9 cellular contexts compared by ENCODE assay signal in genomic region chr19:58304255-58304654, GRCh38. TPM values are rescaled to one million over a fixed set of nuclear protein-coding genes. Genes with fewer than 3 reads are reported as not detected.
DNase-seq lines count a peak whose midpoint lies in the region; ATAC-seq and TF ChIP-seq lines count a peak whose summit lies in the region.
"Had no signal": no experiment of that assay in that cellular context is flagged by ENCODE, and none has a peak within 500 bp of the region (broad histone marks: within the 10 kb centered on the region; RNA-seq: fewer than 3 reads in every experiment).

No MANE protein-coding gene starts in this region.

- TF ChIP-seq POLR2A in IMR-90 (IDR thresholded peaks at IDR 0.05; ENCODE audit: low read depth, low read length) = no peak

- H3K9me3 ChIP-seq in BLaER1 (no peaks in the 10 kb centered on the region; the same call in 1 of the 2 replicates), IMR-90 (ENCODE audit: control insufficient read depth, insufficient read depth, low read length) (no peaks in the 10 kb centered on the region; the same call in 1 of the 2 replicates), mammary epithelial cell (replicated peaks; ENCODE audit: insufficient read depth, low read length) (no peaks in the 10 kb centered on the region)

- peaks cover 0 to 18% (median 0%) of the 10 kb centered on the region in 9 donors for H3K9me3 Mint-ChIP-seq in naive thymus-derived CD8-positive, alpha-beta T cell

- no peak for ATAC-seq in IMR-90 (ENCODE audit: low read depth)
- no peak for ATAC-seq in naive thymus-derived CD8-positive, alpha-beta T cell
- ATAC-seq in HG03045 (IDR thresholded peaks at IDR 0.05; ENCODE audit: unreplicated experiment) = no peak

- H2BK15ac ChIP-seq in IMR-90 (ENCODE audit: low read depth, low read length) = no peak overlapping the region

- BruUV-seq in IMR-90 (replicated peaks; lab: Mats Ljungman, UMichigan) (no TSS peak), mammary epithelial cell (replicated peaks; lab: Mats Ljungman, UMichigan) (no TSS peak)

- H3K4me3 Mint-ChIP-seq in naive thymus-derived CD8-positive, alpha-beta T cell = peak overlapping the region; percentile 95 to 100 (median 100)

- H2AK5ac ChIP-seq in IMR-90 (ENCODE audit: low read depth, low read length) = peak overlapping the region; percentile 51; the same call in 1 of the 2 replicates

- H3K36me3 ChIP-seq in BLaER1 (peaks cover 71% of the 10 kb centered on the region), IMR-90 (ENCODE audit: control insufficient read depth, insufficient read depth, low read length) (peaks cover 28% of the 10 kb centered on the region), mammary epithelial cell (ENCODE audit: insufficient read depth, low read length) (peaks cover 16% of the 10 kb centered on the region)

- POLR2A ChIA-PET in IMR-90 (lab: Charles Lee; ENCODE audit: unreplicated experiment) = no interaction called here
- POLR2A ChIA-PET in naive thymus-derived CD8-positive, alpha-beta T cell (lab: Charles Lee) = interaction anchor here (0.6 to 3.2 kb wide), 8 partner anchors 21 to 215 kb away, joined by 4 to 16 read pairs (median 8); partner anchors contain the start of genes ZBTB45, ZNF274, ZNF544 and ZNF8

- no peak overlapping the region for H2BK20ac ChIP-seq in IMR-90 (ENCODE audit: low read depth, low read length)

- CTCF ChIA-PET in IMR-90 (lab: Yijun Ruan, JAX) = no interaction called here
- CTCF ChIA-PET in mammary epithelial cell (lab: Charles Lee; ENCODE audit: low non-redundant PET) = no interaction called here

- no peak overlapping the region for H3K27ac ChIP-seq in BLaER1
- no peak overlapping the region for H3K27ac ChIP-seq in IMR-90 (ENCODE audit: insufficient read depth, low read length)
- no peak overlapping the region for H3K27ac ChIP-seq in mammary epithelial cell (ENCODE audit: insufficient read depth, low read depth, low read length)

- H3K4me1 Mint-ChIP-seq in naive thymus-derived CD8-positive, alpha-beta T cell = peaks cover 22 to 53% (median 49%) of the 10 kb centered on the region in 4 donors

- H3K18ac ChIP-seq in IMR-90 (ENCODE audit: low read depth, low read length) = no peak overlapping the region

- H3K4me2 ChIP-seq in BLaER1 (peak overlapping the region; percentile 93), IMR-90 (ENCODE audit: low read depth, low read length) (no peak overlapping the region), mammary epithelial cell (ENCODE audit: insufficient read depth, low read depth, low read length) (peak overlapping the region; percentile 84)

- H3K4me3 ChIP-seq in BLaER1 (no peak overlapping the region), IMR-90 (ENCODE audit: insufficient read depth, low read depth, low read length) (no peak overlapping the region), mammary epithelial cell (replicated peaks in 1 of 3; ENCODE audit: insufficient read depth in 1 of 3, low read depth in 2 of 3, low read length in 3 of 3) (peak overlapping the region in 2 of 3 experiments; percentile 43 to 92)

- no peak overlapping the region for H2BK120ac ChIP-seq in IMR-90 (ENCODE audit: low read depth, low read length)

- H3K4me1 ChIP-seq in BLaER1 (peaks cover 22% of the 10 kb centered on the region), IMR-90 (ENCODE audit: control insufficient read depth, insufficient read depth, low read length) (peaks cover 2% of the 10 kb centered on the region; the same call in 1 of the 2 replicates), mammary epithelial cell (ENCODE audit: insufficient read depth, low read length) (peaks cover 3% of the 10 kb centered on the region)

- H3K4ac ChIP-seq in IMR-90 (ENCODE audit: low read depth, low read length) = no peak overlapping the region

- no peaks in the 10 kb centered on the region for H3K27me3 Mint-ChIP-seq in naive thymus-derived CD8-positive, alpha-beta T cell

- peaks cover 55% of the 10 kb centered on the region for H3K79me2 ChIP-seq in mammary epithelial cell (ENCODE audit: insufficient read depth, low read length)

- no peak overlapping the region for H4K91ac ChIP-seq in IMR-90 (ENCODE audit: insufficient read depth, low read depth, low read length)

- in situ Hi-C loops in IMR-90 (cut with MboI; ENCODE audit: low sequenced_read_pairs) = no loop called here
- in situ Hi-C loops in mammary epithelial cell (cut with MboI; ENCODE audit: low sequenced_read_pairs in 2 of 2) = no loop called here

- peaks cover 39 to 61% of the 10 kb centered on the region in 2 experiments for H3K79me1 ChIP-seq in IMR-90 (ENCODE audit: low read depth in 1 of 2, low read length in 2 of 2)

- H2AK9ac ChIP-seq in IMR-90 (replicated peaks; ENCODE audit: low read depth, low read length, poor library complexity) = peak overlapping the region; percentile 51

- H3K23ac ChIP-seq in IMR-90 (ENCODE audit: low read depth, low read length) = no peak overlapping the region

- no peak overlapping the region for H3K14ac ChIP-seq in IMR-90 (replicated peaks; ENCODE audit: low read depth, low read length)

- H4K8ac ChIP-seq in IMR-90 (ENCODE audit: low read depth in 2 of 2, low read length in 2 of 2) = peak overlapping the region in 1 of 2 experiments; percentile 32; a peak in 1 of 4 replicates

- H3K9ac ChIP-seq in BLaER1 = no peak overlapping the region
- no peak overlapping the region for H3K9ac ChIP-seq in IMR-90 (ENCODE audit: low read depth, low read length)
- H3K9ac ChIP-seq in mammary epithelial cell (ENCODE audit: insufficient read depth, low read length) = no peak overlapping the region

- dilution Hi-C loops in IMR-90 (cut with HindIII; ENCODE audit: low sequenced_read_pairs, unreplicated experiment) (no loop called here), mammary epithelial cell (cut with HindIII; ENCODE audit: low sequenced_read_pairs) (no loop called here)

- no peak for DNase-seq in IMR-90
- no peak for DNase-seq in mammary epithelial cell
- DNase-seq in naive thymus-derived CD8-positive, alpha-beta T cell = peak in 1 of 10 donors; percentile 47
- DNase-seq in NCI-H1436 treated with DMSO at 0.1 percent for 48 hours (lab: John Stamatoyannopoulos, UW) = no peak
- no peak for DNase-seq in epidermal melanocyte (ENCODE audit: insufficient read length, low spot score)
- DNase-seq in GF-D8 (lab: John Stamatoyannopoulos, UW) = no peak
- DNase-seq: stimulated activated CD4-positive, alpha-beta T cell treated with anti-CD3 and anti-CD28 coated beads, Interleukin-15, amount 100 ng/mL, for 24 hours had no signal

- H3K27ac Mint-ChIP-seq in naive thymus-derived CD8-positive, alpha-beta T cell = peak overlapping the region; percentile 99 to 100 (median 100)

- H4K20me1 ChIP-seq in BLaER1 = peaks cover 77% of the 10 kb centered on the region
- peaks cover 4% of the 10 kb centered on the region; the same call in 1 of the 2 replicates for H4K20me1 ChIP-seq in IMR-90 (ENCODE audit: insufficient read depth, low read length)
- no peaks in the 10 kb centered on the region for H4K20me1 ChIP-seq in mammary epithelial cell (ENCODE audit: insufficient read depth, low read length)

- H3K36me3 Mint-ChIP-seq in naive thymus-derived CD8-positive, alpha-beta T cell = peaks cover 0 to 54% (median 49%) of the 10 kb centered on the region in 3 donors

- H3K9me1 ChIP-seq in IMR-90 (ENCODE audit: insufficient read depth, low read length) = peaks cover 3% of the 10 kb centered on the region; the same call in 1 of the 2 replicates

- TF ChIP-seq CTCF in IMR-90 (conservative IDR thresholded peaks at IDR 0.05; ENCODE audit: low read depth, low read length) (no peak), mammary epithelial cell (conservative IDR thresholded peaks at IDR 0.05 in 1 of 2, IDR thresholded peaks at IDR 0.05 in 1 of 2; ENCODE audit: extremely low read depth in 1 of 2, insufficient read depth in 1 of 2, low read depth in 1 of 2, low read length in 2 of 2) (no peak)

- no peak for TF ChIP-seq RAD21 in IMR-90 (IDR thresholded peaks at IDR 0.05; ENCODE audit: low read length)

- no peak overlapping the region for H3K56ac ChIP-seq in IMR-90 (ENCODE audit: extremely low read depth, insufficient read depth, low read length)

- intact Hi-C loops in IMR-90 (cut with micrococcal nuclease) = no loop called here
- intact Hi-C loops in mammary epithelial cell (cut with micrococcal nuclease) = no loop called here

- no peaks in the 10 kb centered on the region for H3K27me3 ChIP-seq in BLaER1
- H3K27me3 ChIP-seq in IMR-90 (ENCODE audit: control insufficient read depth, insufficient read depth, low read length) = no peaks in the 10 kb centered on the region
- H3K27me3 ChIP-seq in mammary epithelial cell (ENCODE audit: insufficient read depth, low read length) = no peaks in the 10 kb centered on the region

- no peak overlapping the region for H2AFZ ChIP-seq in IMR-90 (replicated peaks; ENCODE audit: low read length, poor library complexity)
- H2AFZ ChIP-seq in mammary epithelial cell (ENCODE audit: low read depth, low read length) = no peak overlapping the region

- WGBS in IMR-90 (ENCODE audit: extremely low coverage in 2 of 2, insufficient read length in 1 of 2), 2 experiments = no CpG with 5 or more reads among the region's 7 CpGs
- WGBS in mammary epithelial cell (ENCODE audit: low coverage, missing lambda C conversion rate) = 83% methylated on average over 7 of the region's 7 CpGs

- H4K5ac ChIP-seq in IMR-90 (ENCODE audit: low read depth, low read length) = no peak overlapping the region

- H2BK5ac ChIP-seq in IMR-90 (ENCODE audit: low read depth, low read length, poor library complexity, severe bottlenecking) = no peak overlapping the region

RNA-seq across cellular contexts. Expression of gene ERVK3-1, which starts 0.9 kb away (rescaled TPM):
- total RNA-seq in IMR-90 (2012; rRNA removed) = 30.8 and 33.0 TPM in 2 replicates
- polyA plus RNA-seq in IMR-90 (2012; rRNA removed) = 34.9 and 39.3 TPM in 2 replicates
- polyA plus RNA-seq in IMR-90 (2012; cell fraction: cytosol; rRNA removed) = 35.9 and 46.5 TPM in 2 replicates
- 33.6 and 98.9 TPM in 2 replicates for polyA plus RNA-seq in IMR-90 (2012; cell fraction: nucleus; rRNA removed; ENCODE audit: low replicate concordance)
- 10 to 100 TPM; 29.5 to 37.7 TPM for total RNA-seq in mammary epithelial cell
- polyA plus RNA-seq in mammary epithelial cell = 41.5 TPM
- polyA minus RNA-seq in mammary epithelial cell = 20.2 TPM
- total RNA-seq in naive thymus-derived CD8-positive, alpha-beta T cell = 10 to 100 TPM; 84.3 to 86.1 TPM
- 10 to 100 TPM; 55.1 to 80.9 (median 72.0) TPM for polyA plus RNA-seq in naive thymus-derived CD8-positive, alpha-beta T cell

RNA-seq across cellular contexts. Expression of gene ZSCAN22, which starts 22.5 kb away (rescaled TPM):
- total RNA-seq in IMR-90 (2012; rRNA removed) = 1.9 and 2.5 TPM in 2 replicates
- polyA plus RNA-seq in IMR-90 (2012; rRNA removed) = 1.8 and 2.2 TPM in 2 replicates
- 1.1 and 1.4 TPM in 2 replicates for polyA plus RNA-seq in IMR-90 (2012; cell fraction: cytosol; rRNA removed)
- polyA plus RNA-seq in IMR-90 (2012; cell fraction: nucleus; rRNA removed; ENCODE audit: low replicate concordance) = 1.7 and 2.3 TPM in 2 replicates
- total RNA-seq in mammary epithelial cell = 1 to 10 TPM; 3.2 to 3.7 TPM
- polyA plus RNA-seq in mammary epithelial cell = 3.2 TPM
- 10.2 TPM for polyA minus RNA-seq in mammary epithelial cell
- total RNA-seq in naive thymus-derived CD8-positive, alpha-beta T cell = 1 to 10 TPM; 4.6 TPM
- 1 to 10 TPM in 2 of 3 donors, under 1 TPM in 1; 0.69 to 3.3 (median 1.4) TPM for polyA plus RNA-seq in naive thymus-derived CD8-positive, alpha-beta T cell

RNA-seq across cellular contexts. Expression of gene ZNF8, which starts 25.5 kb away (rescaled TPM):
- total RNA-seq in IMR-90 (2012; rRNA removed) = 3.9 and 4.4 TPM in 2 replicates
- polyA plus RNA-seq in IMR-90 (2012; rRNA removed) = 1.5 and 2.1 TPM in 2 replicates
- polyA plus RNA-seq in IMR-90 (2012; cell fraction: cytosol; rRNA removed) = 0.74 and 0.92 TPM in 2 replicates
- 5.1 and 8.2 TPM in 2 replicates for polyA plus RNA-seq in IMR-90 (2012; cell fraction: nucleus; rRNA removed; ENCODE audit: low replicate concordance)
- total RNA-seq in mammary epithelial cell = 10 to 100 TPM in 1 of 2 donors, 1 to 10 TPM in 1; 6.0 to 10.2 TPM
- polyA plus RNA-seq in mammary epithelial cell = 2.4 TPM
- polyA minus RNA-seq in mammary epithelial cell = 14.1 TPM
- total RNA-seq in naive thymus-derived CD8-positive, alpha-beta T cell = 10 to 100 TPM; 12.9 to 13.1 TPM
- 1 to 10 TPM in 1 of 3 donors, under 1 TPM in 2; 0.44 to 1.1 (median 0.75) TPM for polyA plus RNA-seq in naive thymus-derived CD8-positive, alpha-beta T cell

RNA-seq across cellular contexts. Expression of gene A1BG, which starts 49.0 kb away (rescaled TPM):
- total RNA-seq in IMR-90 (2012; rRNA removed) (4.5 and 6.4 TPM in 2 replicates), mammary epithelial cell (1 to 10 TPM; 2.0 to 9.6 TPM)
- polyA plus RNA-seq in IMR-90 (2012; rRNA removed) (54.5 and 65.7 TPM in 2 replicates), mammary epithelial cell (7.5 TPM)
- polyA plus RNA-seq in IMR-90 (2012; cell fraction: cytosol; rRNA removed) = 40.0 and 43.7 TPM in 2 replicates
- 10.3 and 18.0 TPM in 2 replicates for polyA plus RNA-seq in IMR-90 (2012; cell fraction: nucleus; rRNA removed; ENCODE audit: low replicate concordance)
- polyA minus RNA-seq in mammary epithelial cell = not detected
- 10 to 100 TPM; 26.3 to 38.3 TPM for total RNA-seq in naive thymus-derived CD8-positive, alpha-beta T cell
- polyA plus RNA-seq in naive thymus-derived CD8-positive, alpha-beta T cell = 100 to 1,000 TPM in 2 of 3 donors, 10 to 100 TPM in 1; 96.6 to 126 (median 121) TPM

RNA-seq across cellular contexts. Expression of gene ZNF497, which starts 58.3 kb away (rescaled TPM):
- total RNA-seq in IMR-90 (2012; rRNA removed) (0.18 and 0.56 TPM in 2 replicates), mammary epithelial cell (1 to 10 TPM in 1 of 2 donors, under 1 TPM in 1; 0.83 to 1.1 TPM)
- polyA plus RNA-seq in IMR-90 (2012; rRNA removed) (0.24 and 0.27 TPM in 2 replicates), mammary epithelial cell (0.35 TPM)
- 0.25 TPM in 2 replicates for polyA plus RNA-seq in IMR-90 (2012; cell fraction: cytosol; rRNA removed)
- polyA plus RNA-seq in IMR-90 (2012; cell fraction: nucleus; rRNA removed; ENCODE audit: low replicate concordance) = 1.2 and 4.0 TPM in 2 replicates
- not detected for polyA minus RNA-seq in mammary epithelial cell
- total RNA-seq in naive thymus-derived CD8-positive, alpha-beta T cell = 1 to 10 TPM; 4.7 to 6.6 TPM
- 1 to 10 TPM; 1.8 to 2.2 (median 1.9) TPM for polyA plus RNA-seq in naive thymus-derived CD8-positive, alpha-beta T cell

Comparison
In these comparisons a context has a peak if more than half of its experiments do, and no peak if none do; other contexts are left out.
1. H3K4me3 ChIP-seq: peak in mammary epithelial cell (2 of 3); none in BLaER1 (single experiment) and IMR-90 (single experiment).